In genomic region chr2:71455741-71456569, GRCh38 we compare ENCODE assay signal across 11 cellular contexts. TPM values are rescaled to one million over a fixed set of nuclear protein-coding genes. Genes with fewer than 3 reads are reported as not detected.
DNase-seq lines count a peak whose midpoint lies in the region; ATAC-seq, FAIRE-seq and TF ChIP-seq lines count a peak whose summit lies in the region.
"Had no signal": no experiment of that assay in that cellular context is flagged by ENCODE, and none has a peak within 500 bp of the region (broad histone marks: within the 10 kb centered on the region; RNA-seq: fewer than 3 reads in every experiment).

No MANE protein-coding gene starts in this region.

- intact Hi-C loops in endothelial cell of umbilical vein (cut with micrococcal nuclease), result loop anchor here (5.0 to 10.0 kb wide), 3 partner anchors 124 to 159 kb away; partner anchors contain the start of gene ZNF638

- no peak overlapping the region for H2BK15ac ChIP-seq in mesendoderm (replicated peaks; ENCODE audit: low read depth)

- peak overlapping the region; percentile 87 for H3K56ac ChIP-seq in mesendoderm (ENCODE audit: low read length)

- peak overlapping the region; percentile 11; the same call in 1 of the 3 replicates for H3K4me2 ChIP-seq in A549
- H3K4me2 ChIP-seq in endothelial cell of umbilical vein (ENCODE audit: insufficient read depth, low read length), result no peak overlapping the region
- H3K4me2 ChIP-seq in mesendoderm (ENCODE audit: low read length), result no peak overlapping the region

- POLR2A ChIA-PET in A549 (lab: Yijun Ruan, JAX) (no interaction called here), endothelial cell of umbilical vein (lab: Charles Lee) (no interaction called here)

- H2AK5ac ChIP-seq in mesendoderm (ENCODE audit: low read length), result no peak overlapping the region

- no peak for FAIRE-seq in A549 (lab: Jason Lieb, UNC)
- peak; percentile 94 for FAIRE-seq in endothelial cell of umbilical vein (lab: Jason Lieb, UNC)
- FAIRE-seq: H54, K562 had no signal

- peak overlapping the region; percentile 33 for H3K18ac ChIP-seq in mesendoderm (ENCODE audit: low read length)

- H3K4me3 ChIP-seq in A549, result no peak overlapping the region
- H3K4me3 ChIP-seq in Jurkat, Clone E6-1 (ENCODE audit: low read length), result no peak overlapping the region
- no peak overlapping the region for H3K4me3 ChIP-seq in endothelial cell of umbilical vein (replicated peaks in 1 of 3; ENCODE audit: insufficient read depth in 1 of 3, low read depth in 1 of 3, low read length in 3 of 3)
- H3K4me3 ChIP-seq in mesendoderm (ENCODE audit: low read length), result no peak overlapping the region
- H3K4me3 ChIP-seq: K562 had no signal

- CTCF ChIA-PET in A549 (lab: Yijun Ruan, JAX) (interaction anchor here (1.6 to 14.8 kb wide), 6 partner anchors 7 to 74 kb away, joined by 4 to 311 read pairs (median 16); no protein-coding TSS in a partner anchor), endothelial cell of umbilical vein (lab: Charles Lee) (interaction anchor here (0.8 to 19.5 kb wide), 11 partner anchors 9 to 156 kb away, joined by 3 to 670 read pairs (median 5); partner anchors contain the start of gene ZNF638)

- peaks cover 29% of the 10 kb centered on the region for H3K4me1 ChIP-seq in A549
- peaks cover 78% of the 10 kb centered on the region for H3K4me1 ChIP-seq in endothelial cell of umbilical vein (ENCODE audit: control insufficient read depth, extremely low read depth, insufficient read depth, low read length)
- H3K4me1 ChIP-seq in mesendoderm (ENCODE audit: control insufficient read depth, low read depth, low read length), result peaks cover 22% of the 10 kb centered on the region

- WGBS in A549 (ENCODE audit: missing lambda C conversion rate), result 42% methylated on average over 5 of the region's 6 CpGs
- WGBS in mesendoderm (ENCODE audit: extremely low coverage, insufficient coverage, low lambda C conversion rate), result no CpG with 5 or more reads among the region's 6 CpGs

- H2BK5ac ChIP-seq in mesendoderm (ENCODE audit: low read length), result peak overlapping the region; percentile 67

- H3K79me1 ChIP-seq in mesendoderm (ENCODE audit: low read length), result no peaks in the 10 kb centered on the region

- TF ChIP-seq POLR2A in A549 (IDR thresholded peaks at IDR 0.05; ENCODE audit: low read length) (no peak), endothelial cell of umbilical vein (IDR thresholded peaks at IDR 0.05; ENCODE audit: low read depth, low read length) (no peak)

- H4K5ac ChIP-seq in mesendoderm (ENCODE audit: low read length), result peak overlapping the region; percentile 13

- H3K27me3 ChIP-seq in endothelial cell of umbilical vein (ENCODE audit: control insufficient read depth in 2 of 2, insufficient read depth in 2 of 2, low read length in 2 of 2) (no peaks in the 10 kb centered on the region), mesendoderm (ENCODE audit: insufficient read depth, low read length, poor library complexity) (no peaks in the 10 kb centered on the region)

- no TSS peak for BruUV-seq in endothelial cell of umbilical vein (replicated peaks; lab: Mats Ljungman, UMichigan)

- ATAC-seq in A549 (peak in 1 of 2 experiments; percentile 10; a peak in 2 of 6 replicates), HG03045 (IDR thresholded peaks at IDR 0.05; ENCODE audit: unreplicated experiment) (no peak), omental fat pad (ENCODE audit: low FRiP score) (no peak), GM21529 (IDR thresholded peaks at IDR 0.05; ENCODE audit: unreplicated experiment) (no peak)
- ATAC-seq: K562 had no signal

- H2BK120ac ChIP-seq in mesendoderm (ENCODE audit: low read depth, low read length), result no peak overlapping the region

- DNase-seq in A549 (ENCODE audit: low read depth in 1 of 2, low spot score in 1 of 2) (no peak), endothelial cell of umbilical vein (ENCODE audit: low read depth, low spot score) (peak; percentile 71), mesendoderm (peak; percentile 83), omental fat pad (ENCODE audit: low spot score) (no peak), NAMALWA (ENCODE audit: low spot score) (no peak)
- peak; percentile 34 for DNase-seq in Jurkat, Clone E6-1 (ENCODE audit: low read depth, low spot score)
- DNase-seq: OCI-M1 had no signal

- H4K20me1 ChIP-seq in endothelial cell of umbilical vein (replicated peaks; ENCODE audit: control insufficient read depth, extremely low read depth, insufficient read depth, low read length), result no peaks in the 10 kb centered on the region

- no peak for TF ChIP-seq CTCF in A549 (IDR thresholded peaks at IDR 0.05)
- TF ChIP-seq CTCF in endothelial cell of umbilical vein (IDR thresholded peaks at IDR 0.05; ENCODE audit: extremely low read depth in 1 of 2, insufficient read depth in 1 of 2, low read depth in 1 of 2, low read length in 2 of 2), result no peak
- no peak for TF ChIP-seq CTCF in omental fat pad (IDR thresholded peaks at IDR 0.05)

- H3K36me3 ChIP-seq in endothelial cell of umbilical vein (ENCODE audit: control insufficient read depth in 2 of 2, extremely low read depth in 1 of 2, insufficient read depth in 2 of 2, low read length in 2 of 2) (no peaks in the 10 kb centered on the region), mesendoderm (ENCODE audit: control insufficient read depth, insufficient read depth, low read length) (no peaks in the 10 kb centered on the region)

- TF ChIP-seq RAD21 in A549 (conservative IDR thresholded peaks at IDR 0.05 in 1 of 2, IDR thresholded peaks at IDR 0.05 in 1 of 2), result no peak

- H3K9me3 ChIP-seq in A549 (no peaks in the 10 kb centered on the region), endothelial cell of umbilical vein (replicated peaks; ENCODE audit: control insufficient read depth, insufficient read depth, low read length) (no peaks in the 10 kb centered on the region)

- H3K23ac ChIP-seq in mesendoderm (ENCODE audit: low read length), result no peak overlapping the region

- no peak for TF ChIP-seq EP300 in A549 (IDR thresholded peaks at IDR 0.05)

- no peaks in the 10 kb centered on the region for H3K9me1 ChIP-seq in endothelial cell of umbilical vein (replicated peaks; ENCODE audit: control insufficient read depth, extremely low read depth, insufficient read depth, low read length)

- H3K27ac ChIP-seq in A549 (peak overlapping the region in 1 of 2 experiments; percentile 51; a peak in 3 of 6 replicates), endothelial cell of umbilical vein (ENCODE audit: insufficient read depth, low read depth, low read length) (peak overlapping the region; percentile 40), mesendoderm (ENCODE audit: low read depth, low read length) (peak overlapping the region; percentile 75)

- H2AFZ ChIP-seq in endothelial cell of umbilical vein (ENCODE audit: low read depth, low read length), result peak overlapping the region; percentile 15

- peak overlapping the region; percentile 17 for H3K4ac ChIP-seq in mesendoderm (ENCODE audit: low read depth, low read length)

- H3K9ac ChIP-seq in endothelial cell of umbilical vein (replicated peaks; ENCODE audit: extremely low read depth, insufficient read depth, low read length) (no peak overlapping the region), mesendoderm (ENCODE audit: low read length) (peak overlapping the region; percentile 41)

- H4K8ac ChIP-seq in mesendoderm (ENCODE audit: low read depth, low read length), result no peak overlapping the region

- dilution Hi-C loops in endothelial cell of umbilical vein (cut with MboI; ENCODE audit: extremely low pct_ligation_motif_present, low sequenced_read_pairs), result no loop called here

- H3K79me2 ChIP-seq in endothelial cell of umbilical vein (ENCODE audit: control insufficient read depth, insufficient read depth, low read length), result no peaks in the 10 kb centered on the region
- H3K79me2 ChIP-seq in mesendoderm (ENCODE audit: control insufficient read depth, insufficient read depth, low read length), result no peaks in the 10 kb centered on the region

TF ChIP-seq in A549, 52 proteins besides CTCF, POLR2A, EP300 and RAD21:
- TF ChIP-seq USF2 (IDR thresholded peaks at IDR 0.05), result no peak

TF ChIP-seq in endothelial cell of umbilical vein, 7 proteins besides CTCF, POLR2A, EP300 and RAD21:
- TF ChIP-seq JUN (IDR thresholded peaks at IDR 0.05; ENCODE audit: borderline replicate concordance, insufficient read depth, insufficient read length, low read depth) (no peak), POLR2AphosphoS5 (IDR thresholded peaks at IDR 0.05; ENCODE audit: insufficient read depth, low read depth, low read length) (peak; percentile 41), GATA2 (IDR thresholded peaks at IDR 0.05; ENCODE audit: insufficient read depth, insufficient read length, low read depth, low read length) (no peak), FOS (IDR thresholded peaks at IDR 0.05; ENCODE audit: borderline replicate concordance, insufficient read depth, low read length) (peak; percentile 21), MAX (IDR thresholded peaks at IDR 0.05; ENCODE audit: insufficient read depth, insufficient read length) (no peak), MYC (IDR thresholded peaks at IDR 0.05; ENCODE audit: low read depth, low read length) (no peak), EZH2 (IDR thresholded peaks at IDR 0.05; ENCODE audit: borderline replicate concordance, low read depth, low read length, severe bottlenecking) (no peak)

RNA-seq across cellular contexts. Expression of gene DYSF, which starts 2.6 kb away (rescaled TPM):
- polyA plus RNA-seq in A549 (2011; rRNA removed) (0.36 and 0.38 TPM in 2 replicates), A549 (2017; fragmentation: RNase III; extraction: RNeasy Plus Mini Kit Qiagen cat#74134 plus additional on column Dnase treatment) (0.68 to 1.0 TPM (median 0.98 TPM) in 3 replicates), endothelial cell of umbilical vein (50.9 and 53.5 TPM in 2 replicates)
- 0.20 and 0.25 TPM in 2 replicates for polyA plus RNA-seq in A549 (2012; cell fraction: cytosol; rRNA removed)
- polyA plus RNA-seq in A549 (2012; cell fraction: nucleus; rRNA removed), result 0.76 and 1.2 TPM in 2 replicates
- polyA minus RNA-seq in A549 (2011; rRNA and poly(A)+ RNA removed), result 1.2 and 2.6 TPM in 2 replicates
- polyA plus RNA-seq in Jurkat, Clone E6-1 (2012; ENCODE audit: insufficient read depth, insufficient read length), result not detected
- total RNA-seq in endothelial cell of umbilical vein (134 and 152 TPM in 2 replicates), omental fat pad (10 to 100 TPM in 3 of 4 donors, 1 to 10 TPM in 1; 7.9 to 70.5 (median 17.8) TPM)
- polyA plus RNA-seq in endothelial cell of umbilical vein (2011; cell fraction: cytosol; rRNA removed), result 49.0 and 50.6 TPM in 2 replicates
- polyA plus RNA-seq in endothelial cell of umbilical vein (2011; cell fraction: nucleus; rRNA removed), result 84.1 and 102 TPM in 2 replicates
- polyA plus RNA-seq in endothelial cell of umbilical vein (2012), result 29.9 and 46.0 TPM in 2 replicates
- polyA minus RNA-seq in endothelial cell of umbilical vein, result 111 and 117 TPM in 2 replicates
- 0.72 TPM for polyA minus RNA-seq in endothelial cell of umbilical vein (2011; cell fraction: cytosol; rRNA and poly(A)+ RNA removed)
- polyA minus RNA-seq in endothelial cell of umbilical vein (2011; cell fraction: nucleus; rRNA and poly(A)+ RNA removed), result 62.9 and 88.7 TPM in 2 replicates
- 4.0 TPM for polyA plus RNA-seq in mesendoderm (2013, experiment 1 of 2)
- polyA plus RNA-seq in mesendoderm (2013, experiment 2 of 2), result 3.9 TPM

Comparison
In these comparisons a context has a peak if more than half of its experiments do, and no peak if none do; other contexts are left out.
1. DNase-seq: peak in Jurkat, Clone E6-1 (single experiment), endothelial cell of umbilical vein (single experiment) and mesendoderm (single experiment); none in A549 (0 of 2), omental fat pad (single experiment) and NAMALWA (single experiment).